ENCODE assay signal across 18 cellular contexts in genomic region chr17:76166168-76166567, GRCh38. TPM values are rescaled to one million over a fixed set of nuclear protein-coding genes. Genes with fewer than 3 reads are reported as not detected.
A peak's percentile ranks its signal among the peaks of the same experiment; 100 is the strongest.
DNase-seq lines count a peak whose midpoint lies in the region; FAIRE-seq and TF ChIP-seq lines count a peak whose summit lies in the region.
"Had no signal": no experiment of that assay in that cellular context is flagged by ENCODE, and none has a peak within 500 bp of the region (broad histone marks: within the 10 kb centered on the region; RNA-seq: fewer than 3 reads in every experiment).

No MANE protein-coding gene starts in this region.

- no peak overlapping the region for H3K4me3 Mint-ChIP-seq in activated naive CD8-positive, alpha-beta T cell
- no peak overlapping the region for H3K4me3 Mint-ChIP-seq in activated naive CD8-positive, alpha-beta T cell treated with anti-CD3 and anti-CD28 coated beads for 36 hours
- H3K4me3 Mint-ChIP-seq: T-helper 17 cell had no signal

- peaks cover 14% of the 10 kb centered on the region for H3K36me3 Mint-ChIP-seq in activated naive CD8-positive, alpha-beta T cell
- peaks cover 20% of the 10 kb centered on the region for H3K36me3 Mint-ChIP-seq in activated naive CD8-positive, alpha-beta T cell treated with anti-CD3 and anti-CD28 coated beads for 36 hours

- no peaks in the 10 kb centered on the region for H3K9me3 Mint-ChIP-seq in activated naive CD8-positive, alpha-beta T cell (ENCODE audit: low read depth)
- H3K9me3 Mint-ChIP-seq in activated naive CD8-positive, alpha-beta T cell treated with anti-CD3 and anti-CD28 coated beads for 36 hours: no peaks in the 10 kb centered on the region

- no peak for DNase-seq in activated naive CD8-positive, alpha-beta T cell treated with anti-CD3 and anti-CD28 coated beads for 36 hours
- DNase-seq in amygdala (lab: John Stamatoyannopoulos, UW): peak in 41 of 56 donors; percentile 9 to 79 (median 46)
- peak; percentile 52 for DNase-seq in islet precursor cell
- peak; percentile 79 for DNase-seq in superior temporal gyrus (ENCODE audit: extremely low spot score)
- DNase-seq in kidney glomerular epithelial cell (lab: John Stamatoyannopoulos, UW): no peak
- DNase-seq in GM19239 (ENCODE audit: insufficient read length, low spot score): no peak
- no peak for DNase-seq in GM10248 (ENCODE audit: extremely low spot score)
- DNase-seq: activated CD8-positive, alpha-beta memory T cell treated with anti-CD3 and anti-CD28 coated beads for 24 hours; DMS79 treated with DMSO at 0.1 percent for 48 hours; effector CD8-positive, alpha-beta T cell; glutamatergic neuron; left lung; NCI-H1105 treated with DMSO at 0.1 percent for 48 hours; PC-9; spleen; T-helper 17 cell had no signal

- FAIRE-seq in GM19239 (lab: Jason Lieb, UNC): no peak

- CTCF ChIA-PET in GM10248 (lab: Yijun Ruan, JAX): interaction anchor here (0.7 to 10.7 kb wide), 4 partner anchors 8 to 49 kb away, joined by 3 to 76 read pairs (median 4); no protein-coding TSS in a partner anchor

- POLR2A ChIA-PET in GM10248 (lab: Yijun Ruan, JAX): no interaction called here

- peaks cover 15% of the 10 kb centered on the region for H3K4me1 Mint-ChIP-seq in activated naive CD8-positive, alpha-beta T cell (ENCODE audit: low read depth)
- H3K4me1 Mint-ChIP-seq in activated naive CD8-positive, alpha-beta T cell treated with anti-CD3 and anti-CD28 coated beads for 36 hours: peaks cover 15% of the 10 kb centered on the region

- TF ChIP-seq CTCF in GM10248 (IDR thresholded peaks at IDR 0.05; ENCODE audit: control extremely low read depth, extremely low read depth, low read depth, missing control alignments): no peak

- no peaks in the 10 kb centered on the region for H3K27me3 Mint-ChIP-seq in activated naive CD8-positive, alpha-beta T cell
- H3K27me3 Mint-ChIP-seq in activated naive CD8-positive, alpha-beta T cell treated with anti-CD3 and anti-CD28 coated beads for 36 hours: no peaks in the 10 kb centered on the region
- H3K27me3 Mint-ChIP-seq: T-helper 17 cell had no signal

- H3K27ac Mint-ChIP-seq in activated naive CD8-positive, alpha-beta T cell: peak overlapping the region; percentile 86
- H3K27ac Mint-ChIP-seq in activated naive CD8-positive, alpha-beta T cell treated with anti-CD3 and anti-CD28 coated beads for 36 hours: no peak overlapping the region
- H3K27ac Mint-ChIP-seq: T-helper 17 cell had no signal

RNA-seq across cellular contexts. Expression of gene FOXJ1, which starts 25.1 kb away (rescaled TPM):
- 1 to 10 TPM; 7.5 to 7.8 TPM for total RNA-seq in activated naive CD8-positive, alpha-beta T cell treated with anti-CD3 and anti-CD28 coated beads for 36 hours
- total RNA-seq: NCI-H460 had no signal

Comparison
In these comparisons a context has a peak if more than half of its experiments do, and no peak if none do; other contexts are left out.
1. DNase-seq: peak in amygdala (41 of 56), islet precursor cell (single experiment) and superior temporal gyrus (single experiment); none in activated naive CD8-positive, alpha-beta T cell treated with anti-CD3 and anti-CD28 coated beads for 36 hours (single experiment), kidney glomerular epithelial cell (single experiment), GM19239 (single experiment) and GM10248 (single experiment).